Comparison of ENCODE assay signal across 22 cellular contexts in the genomic region with DNA sequence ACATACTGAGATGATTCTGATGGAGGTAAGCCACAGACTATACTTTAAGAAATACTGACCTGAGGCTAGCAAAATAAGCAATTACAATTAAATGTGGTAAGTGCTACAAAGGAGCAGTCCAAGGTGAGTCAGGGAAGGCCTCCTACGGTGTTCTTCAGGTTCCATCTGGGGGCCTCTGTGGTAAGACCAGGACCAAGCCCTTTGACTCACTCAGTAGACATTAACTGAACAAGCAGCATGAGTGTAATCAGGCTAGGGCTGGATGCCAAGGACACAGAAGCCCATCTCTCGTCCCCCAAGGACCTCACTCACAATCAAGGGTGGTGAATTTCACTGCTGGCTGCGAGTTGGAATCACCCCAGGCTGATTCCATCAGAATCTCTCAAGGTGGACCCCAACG. TPM values are rescaled to one million over a fixed set of nuclear protein-coding genes. Genes with fewer than 3 reads are reported as not detected.
DNase-seq lines count a peak whose midpoint lies in the region; ATAC-seq, FAIRE-seq and TF ChIP-seq lines count a peak whose summit lies in the region.
"Had no signal": no experiment of that assay in that cellular context is flagged by ENCODE, and none has a peak within 500 bp of the region (broad histone marks: within the 10 kb centered on the region; RNA-seq: fewer than 3 reads in every experiment).

No MANE protein-coding gene starts in this region.

- no peak overlapping the region for H3K56ac ChIP-seq in IMR-90 (ENCODE audit: extremely low read depth, insufficient read depth, low read length)

- DNase-seq in Daoy (ENCODE audit: low read depth): peak; percentile 86
- DNase-seq in IMR-90: peak; percentile 72
- peak; percentile 63 for DNase-seq in brain microvascular endothelial cell
- DNase-seq in kidney tubule cell (ENCODE audit: low spot score): peak; percentile 92
- no peak for DNase-seq in testis
- DNase-seq in GM12892 (ENCODE audit: insufficient read length): no peak
- DNase-seq in HTR-8/SVneo (ENCODE audit: insufficient read length, low spot score): no peak
- DNase-seq: activated CD4-positive, alpha-beta T cell treated with anti-CD3 and anti-CD28 coated beads for 48 hours; activated naive CD4-positive, alpha-beta T cell; AML-193; aorta; colonic mucosa; COR-L47; gastrocnemius medialis; GDM1; left ventricle myocardium superior; NCI-H1436 treated with DMSO at 0.1 percent for 48 hours; NCI-H774; stomach; upper lobe of right lung had no signal

- TF ChIP-seq POLR2A in IMR-90 (IDR thresholded peaks at IDR 0.05; ENCODE audit: low read depth, low read length) (no peak), testis (IDR thresholded peaks at IDR 0.05) (no peak), GM12892 (IDR thresholded peaks at IDR 0.05; ENCODE audit: low read depth, low read length) (no peak)

- H2BK120ac ChIP-seq in IMR-90 (ENCODE audit: low read depth, low read length): no peak overlapping the region

- no peak overlapping the region for H2AFZ ChIP-seq in IMR-90 (replicated peaks; ENCODE audit: low read length, poor library complexity)

- no peak overlapping the region for H3K18ac ChIP-seq in IMR-90 (ENCODE audit: low read depth, low read length)

- peaks cover 22 to 53% of the 10 kb centered on the region in 2 experiments for H3K79me1 ChIP-seq in IMR-90 (ENCODE audit: low read depth in 1 of 2, low read length in 2 of 2)

- TF ChIP-seq CTCF in IMR-90 (conservative IDR thresholded peaks at IDR 0.05; ENCODE audit: low read depth, low read length) (no peak), brain microvascular endothelial cell (IDR thresholded peaks at IDR 0.05; ENCODE audit: low read depth, low read length, missing control alignments) (no peak), testis (IDR thresholded peaks at IDR 0.05) (no peak)

- dilution Hi-C loops in IMR-90 (cut with HindIII; ENCODE audit: low sequenced_read_pairs, unreplicated experiment): no loop called here

- H3K36me3 ChIP-seq in IMR-90 (ENCODE audit: control insufficient read depth, insufficient read depth, low read length) (peaks cover 16% of the 10 kb centered on the region), brain microvascular endothelial cell (replicated peaks) (peaks cover 4% of the 10 kb centered on the region), testis (ENCODE audit: low read depth, missing control alignments) (no peaks in the 10 kb centered on the region)
- H3K36me3 ChIP-seq: colonic mucosa had no signal

- no CpG with 5 or more reads among the region's 4 CpGs for WGBS in IMR-90 (ENCODE audit: extremely low coverage in 2 of 2, insufficient read length in 1 of 2), 2 experiments
- WGBS in testis, 2 donors: 67 to 81% methylated on average over 4 of the region's 4 CpGs

- H2BK15ac ChIP-seq in IMR-90 (ENCODE audit: low read depth, low read length): no peak overlapping the region

- H4K5ac ChIP-seq in IMR-90 (ENCODE audit: low read depth, low read length): no peak overlapping the region

- H3K9me3 ChIP-seq in IMR-90 (ENCODE audit: control insufficient read depth, insufficient read depth, low read length): no peaks in the 10 kb centered on the region
- H3K9me3 ChIP-seq in testis: no peaks in the 10 kb centered on the region
- H3K9me3 ChIP-seq: colonic mucosa, gastrocnemius medialis, stomach, upper lobe of right lung had no signal

- peak overlapping the region; percentile 55 for H3K4ac ChIP-seq in IMR-90 (ENCODE audit: low read depth, low read length)

- H3K4me1 ChIP-seq in IMR-90 (ENCODE audit: control insufficient read depth, insufficient read depth, low read length) (peaks cover 16% of the 10 kb centered on the region), testis (no peaks in the 10 kb centered on the region)
- H3K4me1 ChIP-seq: colonic mucosa, gastrocnemius medialis, upper lobe of right lung had no signal

- intact Hi-C loops in IMR-90 (cut with micrococcal nuclease): no loop called here
- intact Hi-C loops in testis (cut with DNase I; ENCODE audit: low total_unique reads): no loop called here

- CTCF ChIA-PET in IMR-90 (lab: Yijun Ruan, JAX): no interaction called here

- no peak overlapping the region for H4K8ac ChIP-seq in IMR-90 (ENCODE audit: low read depth in 2 of 2, low read length in 2 of 2)

- peak overlapping the region; percentile 13 for H3K14ac ChIP-seq in IMR-90 (replicated peaks; ENCODE audit: low read depth, low read length)

- no peak overlapping the region for H2AK9ac ChIP-seq in IMR-90 (replicated peaks; ENCODE audit: low read depth, low read length, poor library complexity)

- peaks cover 26% of the 10 kb centered on the region for H3K9me1 ChIP-seq in IMR-90 (ENCODE audit: insufficient read depth, low read length)

- POLR2A ChIA-PET in IMR-90 (lab: Charles Lee; ENCODE audit: unreplicated experiment): no interaction called here

- FAIRE-seq in GM12892 (lab: Jason Lieb, UNC) (no peak), HTR-8/SVneo (lab: Jason Lieb, UNC) (no peak)
- FAIRE-seq: endometrium had no signal

- no peak overlapping the region for H3K9ac ChIP-seq in IMR-90 (ENCODE audit: low read depth, low read length)

- in situ Hi-C loops in IMR-90 (cut with MboI; ENCODE audit: low sequenced_read_pairs) (loop anchor here (10.0 kb wide), 1 partner anchor 97 kb away; a partner anchor contains a TSS), brain microvascular endothelial cell (cut with HindIII; ENCODE audit: low pct_ligation_motif_present, low sequenced_read_pairs) (no loop called here)

- BruUV-seq in IMR-90 (replicated peaks; lab: Mats Ljungman, UMichigan): no TSS peak

- H3K4me2 ChIP-seq in IMR-90 (ENCODE audit: low read depth, low read length): no peak overlapping the region

- H2BK5ac ChIP-seq in IMR-90 (ENCODE audit: low read depth, low read length, poor library complexity, severe bottlenecking): no peak overlapping the region

- H2AK5ac ChIP-seq in IMR-90 (ENCODE audit: low read depth, low read length): peak overlapping the region; percentile 54; the same call in 1 of the 2 replicates

- no peak overlapping the region for H2BK20ac ChIP-seq in IMR-90 (ENCODE audit: low read depth, low read length)

- H3K27ac ChIP-seq in IMR-90 (ENCODE audit: insufficient read depth, low read length) (0 out of 2 replicates have a peak overlapping the region, but pooled peaks have one; percentile 1), brain microvascular endothelial cell (peak overlapping the region; percentile 90), testis (no peak overlapping the region)
- H3K27ac ChIP-seq: colonic mucosa, gastrocnemius medialis, stomach, upper lobe of right lung had no signal

- H3K4me3 ChIP-seq in IMR-90 (ENCODE audit: insufficient read depth, low read depth, low read length) (no peak overlapping the region), brain microvascular endothelial cell (ENCODE audit: low read depth, low read length) (no peak overlapping the region), testis (no peak overlapping the region)
- H3K4me3 ChIP-seq: colonic mucosa, gastrocnemius medialis, stomach, upper lobe of right lung had no signal

- H4K20me1 ChIP-seq in IMR-90 (ENCODE audit: insufficient read depth, low read length): peaks cover 32% of the 10 kb centered on the region

- no peak overlapping the region for H3K23ac ChIP-seq in IMR-90 (ENCODE audit: low read depth, low read length)

- TF ChIP-seq RAD21 in IMR-90 (IDR thresholded peaks at IDR 0.05; ENCODE audit: low read length): no peak

- no peaks in the 10 kb centered on the region for H3K27me3 ChIP-seq in IMR-90 (ENCODE audit: control insufficient read depth, insufficient read depth, low read length)
- H3K27me3 ChIP-seq in brain microvascular endothelial cell (replicated peaks): no peaks in the 10 kb centered on the region
- no peaks in the 10 kb centered on the region for H3K27me3 ChIP-seq in testis
- H3K27me3 ChIP-seq: colonic mucosa, gastrocnemius medialis, stomach, upper lobe of right lung had no signal

- no peak for ATAC-seq in IMR-90 (ENCODE audit: low read depth)
- no peak for ATAC-seq in HG03439 (IDR thresholded peaks at IDR 0.05; ENCODE audit: unreplicated experiment)
- ATAC-seq: gastrocnemius medialis, left ventricle myocardium superior, upper lobe of right lung had no signal

- peak overlapping the region; percentile 5; the same call in 1 of the 2 replicates for H4K91ac ChIP-seq in IMR-90 (ENCODE audit: insufficient read depth, low read depth, low read length)

TF ChIP-seq in IMR-90, 13 proteins besides CTCF, POLR2A, EP300 and RAD21 (continues in another document):
- peak; percentile 50 for TF ChIP-seq FOS (IDR thresholded peaks at IDR 0.05; ENCODE audit: low read depth, low read length)
- TF ChIP-seq, protein P1, sequence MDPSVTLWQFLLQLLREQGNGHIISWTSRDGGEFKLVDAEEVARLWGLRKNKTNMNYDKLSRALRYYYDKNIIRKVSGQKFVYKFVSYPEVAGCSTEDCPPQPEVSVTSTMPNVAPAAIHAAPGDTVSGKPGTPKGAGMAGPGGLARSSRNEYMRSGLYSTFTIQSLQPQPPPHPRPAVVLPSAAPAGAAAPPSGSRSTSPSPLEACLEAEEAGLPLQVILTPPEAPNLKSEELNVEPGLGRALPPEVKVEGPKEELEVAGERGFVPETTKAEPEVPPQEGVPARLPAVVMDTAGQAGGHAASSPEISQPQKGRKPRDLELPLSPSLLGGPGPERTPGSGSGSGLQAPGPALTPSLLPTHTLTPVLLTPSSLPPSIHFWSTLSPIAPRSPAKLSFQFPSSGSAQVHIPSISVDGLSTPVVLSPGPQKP (IDR thresholded peaks at IDR 0.05; ENCODE audit: borderline replicate concordance, low read depth, low read length): no peak
- no peak for TF ChIP-seq RFX5 (IDR thresholded peaks at IDR 0.05; ENCODE audit: low read depth, low read length)
- no peak for TF ChIP-seq SMC3 (IDR thresholded peaks at IDR 0.05; ENCODE audit: low read depth, low read length)
- no peak for TF ChIP-seq RCOR1 (IDR thresholded peaks at IDR 0.05; ENCODE audit: insufficient replicate concordance, low read length)
- TF ChIP-seq NFE2L2 (IDR thresholded peaks at IDR 0.05; ENCODE audit: low read depth, low read length): no peak
- no peak for TF ChIP-seq BHLHE40 (IDR thresholded peaks at IDR 0.05; ENCODE audit: low read depth, low read length)

RNA-seq across cellular contexts. Expression of a gene that starts 37.3 kb away (rescaled TPM):
- 8.2 and 9.7 TPM in 2 replicates for total RNA-seq in Daoy (2014; rRNA removed; shearing (Covaris generic))
- 14.7 and 21.4 TPM in 2 replicates for total RNA-seq in IMR-90 (2012; rRNA removed)
- polyA plus RNA-seq in IMR-90 (2012; rRNA removed): 10.8 and 12.9 TPM in 2 replicates
- 3.4 and 4.8 TPM in 2 replicates for polyA plus RNA-seq in IMR-90 (2012; cell fraction: cytosol; rRNA removed)
- 39.7 and 52.2 TPM in 2 replicates for polyA plus RNA-seq in IMR-90 (2012; cell fraction: nucleus; rRNA removed; ENCODE audit: low replicate concordance)
- total RNA-seq in testis: 10 to 100 TPM; 22.1 to 24.6 TPM
- 6.6 TPM for polyA plus RNA-seq in testis (ENCODE audit: insufficient read depth, low read depth, low replicate concordance)
- not detected for polyA plus RNA-seq in GM12892 (2012; ENCODE audit: missing spikeins)

RNA-seq across cellular contexts. Expression of a gene that starts 54.1 kb away (rescaled TPM):
- not detected in 2 replicates for total RNA-seq in Daoy (2014; rRNA removed; shearing (Covaris generic))
- total RNA-seq in IMR-90 (2012; rRNA removed) (not detected in 2 replicates), testis (not detected)
- polyA plus RNA-seq in IMR-90 (2012; rRNA removed) (not detected in 2 replicates), testis (ENCODE audit: insufficient read depth, low read depth, low replicate concordance) (not detected)
- polyA plus RNA-seq in IMR-90 (2012; cell fraction: cytosol; rRNA removed): not detected in 2 replicates
- not detected in 2 replicates for polyA plus RNA-seq in IMR-90 (2012; cell fraction: nucleus; rRNA removed; ENCODE audit: low replicate concordance)
- not detected for polyA plus RNA-seq in GM12892 (2012; ENCODE audit: missing spikeins)
- total RNA-seq: aorta, colonic mucosa, gastrocnemius medialis, left ventricle myocardium superior, upper lobe of right lung had no signal
- polyA plus RNA-seq: aorta had no signal

Comparison
In these comparisons a context has a peak if more than half of its experiments do, and no peak if none do; other contexts are left out.
1. DNase-seq: peak in Daoy (single experiment), IMR-90 (single experiment), brain microvascular endothelial cell (single experiment) and kidney tubule cell (single experiment); none in testis (single experiment), GM12892 (single experiment) and HTR-8/SVneo (single experiment).
2. H3K27ac ChIP-seq: peak in IMR-90 (single experiment) and brain microvascular endothelial cell (single experiment); none in testis (0 of 2).